Comparison of ENCODE assay signal across 24 cellular contexts in genomic region chr5:16453609-16454008, GRCh38. TPM values are rescaled to one million over a fixed set of nuclear protein-coding genes. Genes with fewer than 3 reads are reported as not detected.
DNase-seq lines count a peak whose midpoint lies in the region; ATAC-seq and TF ChIP-seq lines count a peak whose summit lies in the region.
"Had no signal": no experiment of that assay in that cellular context is flagged by ENCODE, and none has a peak within 500 bp of the region (broad histone marks: within the 10 kb centered on the region; RNA-seq: fewer than 3 reads in every experiment).

No MANE protein-coding gene starts in this region.

- H3K27ac Mint-ChIP-seq in glutamatergic neuron (ENCODE audit: unreplicated experiment), result no peak overlapping the region
- H3K27ac Mint-ChIP-seq: activated naive CD8-positive, alpha-beta T cell; activated T-helper 1 cell treated with anti-CD3 and anti-CD28 coated beads, Interleukin-12 subunit alpha, Interleukin-12 subunit beta, Interleukin-2, Interleukin-4 antibody, amounts not matched to agents 30 ng/mL and 10 ng/mL and 1 ng/mL, durations not matched to agents 14 hours and 24 hours and 36 hours; nephron had no signal

- H3K36me3 Mint-ChIP-seq in glutamatergic neuron (ENCODE audit: unreplicated experiment), result no peaks in the 10 kb centered on the region

- in situ Hi-C loops in SK-MEL-5 (cut with HindIII; ENCODE audit: low pct_unique_long_range_greater_than_20kb, low sequenced_read_pairs), result no loop called here

- H3K9me3 Mint-ChIP-seq in glutamatergic neuron (ENCODE audit: unreplicated experiment), result no peaks in the 10 kb centered on the region
- H3K9me3 Mint-ChIP-seq: activated T-helper 1 cell treated with anti-CD3 and anti-CD28 coated beads, Interleukin-12 subunit alpha, Interleukin-12 subunit beta, Interleukin-2, Interleukin-4 antibody, amounts not matched to agents 30 ng/mL and 10 ng/mL and 1 ng/mL, durations not matched to agents 14 hours and 24 hours and 36 hours; nephron had no signal

- no peak for ATAC-seq in HG03378 (IDR thresholded peaks at IDR 0.05; ENCODE audit: unreplicated experiment)
- ATAC-seq: body of pancreas, HepG2, upper lobe of right lung had no signal

- peaks cover 9% of the 10 kb centered on the region for H3K4me1 Mint-ChIP-seq in glutamatergic neuron (ENCODE audit: low read depth, unreplicated experiment)

- H3K4me3 ChIP-seq in LNCaP clone FGC (ENCODE audit: low read depth, low read length), result no peak overlapping the region
- H3K4me3 ChIP-seq: body of pancreas, upper lobe of right lung had no signal

- TF ChIP-seq CTCF in LNCaP clone FGC (IDR thresholded peaks at IDR 0.05; ENCODE audit: control insufficient read depth, extremely low read depth, insufficient read depth) (peak; percentile 35), glutamatergic neuron (IDR thresholded peaks at IDR 0.05; ENCODE audit: partially characterized antibody, unreplicated experiment) (no peak)

- no peaks in the 10 kb centered on the region for H3K27me3 Mint-ChIP-seq in glutamatergic neuron (ENCODE audit: unreplicated experiment)
- H3K27me3 Mint-ChIP-seq: activated naive CD8-positive, alpha-beta T cell had no signal

- H3K4me3 Mint-ChIP-seq in glutamatergic neuron (ENCODE audit: unreplicated experiment), result no peak overlapping the region
- H3K4me3 Mint-ChIP-seq: activated naive CD8-positive, alpha-beta T cell; activated T-helper 1 cell treated with anti-CD3 and anti-CD28 coated beads, Interleukin-12 subunit alpha, Interleukin-12 subunit beta, Interleukin-2, Interleukin-4 antibody, amounts not matched to agents 30 ng/mL and 10 ng/mL and 1 ng/mL, durations not matched to agents 14 hours and 24 hours and 36 hours; nephron had no signal

- DNase-seq in NCI-H1105 treated with DMSO at 0.1 percent for 48 hours (lab: John Stamatoyannopoulos, UW), result peak; percentile 17
- no peak for DNase-seq in NCI-H1105 (lab: John Stamatoyannopoulos, UW)
- DNase-seq in LNCaP clone FGC (ENCODE audit: low read depth), result no peak
- peak; percentile 57 for DNase-seq in SK-MEL-5 (ENCODE audit: low read depth, low spot score)
- peak; percentile 19 for DNase-seq in left kidney (ENCODE audit: low read depth, low spot score)
- DNase-seq in islet precursor cell, result no peak
- DNase-seq in glutamatergic neuron, result no peak
- DNase-seq: activated CD4-positive, alpha-beta T cell treated with anti-CD3 and anti-CD28 coated beads for 1 hour; activated CD8-positive, alpha-beta memory T cell treated with anti-CD3 and anti-CD28 coated beads for 24 hours; body of pancreas; cortex of kidney; GDM1; GOT3; hypothalamus; kidney; NCI-H187; OCI-M1; T1000; upper lobe of right lung had no signal

RNA-seq across cellular contexts. Expression of gene ZNF622, which starts 12.0 kb away (rescaled TPM):
- total RNA-seq in SK-MEL-5 (2014; rRNA removed; shearing (Covaris generic)), result 107 and 112 TPM in 2 replicates
- polyA plus RNA-seq in SK-MEL-5 (2015; cell fraction: cytosol; rRNA removed), result 63.4 and 74.5 TPM in 2 replicates
- polyA plus RNA-seq in SK-MEL-5 (2015; cell fraction: nucleus; rRNA removed), result 32.1 and 34.2 TPM in 2 replicates
- total RNA-seq in glutamatergic neuron (ENCODE audit: unreplicated experiment), result 40.0 TPM

Comparison
In these comparisons a context has a peak if more than half of its experiments do, and no peak if none do; other contexts are left out.
1. DNase-seq: peak in NCI-H1105 treated with DMSO at 0.1 percent for 48 hours (single experiment), SK-MEL-5 (single experiment) and left kidney (single experiment); none in NCI-H1105 (single experiment), LNCaP clone FGC (single experiment), islet precursor cell (single experiment) and glutamatergic neuron (single experiment).